8 cellular contexts compared by ENCODE assay signal in the genomic region with DNA sequence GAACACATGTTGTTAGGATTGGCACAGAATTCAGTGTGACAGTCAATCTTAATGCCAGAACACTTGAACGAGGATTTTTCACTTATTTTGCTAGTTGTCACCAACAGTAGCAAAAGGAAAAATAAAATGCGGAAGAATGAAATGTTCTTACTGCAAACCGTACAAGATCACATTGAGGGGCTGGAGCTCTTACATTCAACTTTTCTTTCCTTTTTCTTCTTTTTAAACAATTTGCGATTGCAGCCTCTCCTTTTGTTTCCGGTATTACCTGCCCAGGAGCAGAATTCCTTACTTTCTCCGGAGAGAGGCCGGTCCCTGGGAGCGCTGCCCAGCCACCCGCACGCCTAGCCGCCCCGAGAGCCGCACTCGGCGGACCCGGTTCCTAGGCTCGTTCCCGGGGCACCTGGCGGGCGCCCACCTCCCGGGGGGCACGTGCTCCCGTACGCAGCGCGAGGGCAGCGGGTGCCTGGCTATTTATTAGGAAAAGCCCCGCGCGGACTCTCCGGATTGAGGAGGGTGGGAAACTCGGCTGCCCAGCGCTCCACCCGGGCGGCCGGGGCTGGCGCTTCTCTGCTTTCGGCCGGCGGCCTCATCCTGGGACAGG. TPM values are rescaled to one million over a fixed set of nuclear protein-coding genes. Genes with fewer than 3 reads are reported as not detected.
DNase-seq lines count a peak whose midpoint lies in the region; ATAC-seq and TF ChIP-seq lines count a peak whose summit lies in the region.

No MANE protein-coding gene starts in this region.

- H3K4me1 ChIP-seq in mesendoderm (ENCODE audit: control insufficient read depth, low read depth, low read length) (peaks cover 6% of the 10 kb centered on the region), vagina (peaks cover 36% of the 10 kb centered on the region)

- H3K27ac ChIP-seq in mesendoderm (ENCODE audit: low read depth, low read length) (peak overlapping the region; percentile 94), vagina (peak overlapping the region; percentile 99)

- TF ChIP-seq CTCF in cardiac fibroblast (IDR thresholded peaks at IDR 0.05; ENCODE audit: low read depth, low read length) (no peak), vagina (IDR thresholded peaks at IDR 0.05) (no peak)

- no peak overlapping the region for H2BK5ac ChIP-seq in mesendoderm (ENCODE audit: low read length)

- peak; percentile 29 to 46 for DNase-seq in AML-193 (lab: John Stamatoyannopoulos, UW)
- peak; percentile 44 for DNase-seq in MV-4-11 (lab: John Stamatoyannopoulos, UW)
- peak in 1 of 2 donors; percentile 39 for DNase-seq in cardiac fibroblast (ENCODE audit: low read depth in 2 of 2)
- DNase-seq in mesendoderm = no peak
- DNase-seq in vagina (ENCODE audit: extremely low spot score in 2 of 2) = no peak
- no peak for DNase-seq in activated gamma-delta T cell (lab: John Stamatoyannopoulos, UW)
- DNase-seq in midbrain (lab: John Stamatoyannopoulos, UW) = no peak

- WGBS in mesendoderm (ENCODE audit: extremely low coverage, insufficient coverage, low lambda C conversion rate) = no CpG with 5 or more reads among the region's 40 CpGs

- H3K23ac ChIP-seq in mesendoderm (ENCODE audit: low read length) = no peak overlapping the region

- peak overlapping the region; percentile 81 for H3K9ac ChIP-seq in mesendoderm (ENCODE audit: low read length)

- no peaks in the 10 kb centered on the region for H3K9me3 ChIP-seq in vagina

- peak in 1 of 2 donors; percentile 29 for TF ChIP-seq POLR2A in vagina (IDR thresholded peaks at IDR 0.05)

- intact Hi-C loops in vagina (cut with DNase I) = no loop called here

- peak; percentile 2 for ATAC-seq in GM19467 (IDR thresholded peaks at IDR 0.05; ENCODE audit: unreplicated experiment)

- no peak overlapping the region for H4K8ac ChIP-seq in mesendoderm (ENCODE audit: low read depth, low read length)

- H3K36me3 ChIP-seq in mesendoderm (ENCODE audit: control insufficient read depth, insufficient read depth, low read length) = no peaks in the 10 kb centered on the region
- no peaks in the 10 kb centered on the region for H3K36me3 ChIP-seq in vagina

- peak overlapping the region; percentile 64 to 71 for H3K4me3 ChIP-seq in cardiac fibroblast (replicated peaks in 1 of 2; ENCODE audit: low read depth in 2 of 2, low read length in 2 of 2)
- H3K4me3 ChIP-seq in mesendoderm (ENCODE audit: low read length) = peak overlapping the region; percentile 77
- H3K4me3 ChIP-seq in vagina = peak overlapping the region; percentile 71 to 80

- no peak overlapping the region for H4K5ac ChIP-seq in mesendoderm (ENCODE audit: low read length)

- H3K79me1 ChIP-seq in mesendoderm (ENCODE audit: low read length) = peaks cover 18% of the 10 kb centered on the region

- no peak overlapping the region for H2BK15ac ChIP-seq in mesendoderm (replicated peaks; ENCODE audit: low read depth)

- H2AK5ac ChIP-seq in mesendoderm (ENCODE audit: low read length) = no peak overlapping the region

- H2BK120ac ChIP-seq in mesendoderm (ENCODE audit: low read depth, low read length) = no peak overlapping the region

- peak overlapping the region; percentile 99 for H3K18ac ChIP-seq in mesendoderm (ENCODE audit: low read length)

- peak overlapping the region; percentile 77 for H3K4me2 ChIP-seq in mesendoderm (ENCODE audit: low read length)

- peak overlapping the region; percentile 92 for H3K56ac ChIP-seq in mesendoderm (ENCODE audit: low read length)

- H3K27me3 ChIP-seq in mesendoderm (ENCODE audit: insufficient read depth, low read length, poor library complexity) (no peaks in the 10 kb centered on the region), vagina (no peaks in the 10 kb centered on the region)

- H3K79me2 ChIP-seq in mesendoderm (ENCODE audit: control insufficient read depth, insufficient read depth, low read length) = peaks cover 32% of the 10 kb centered on the region

- H3K4ac ChIP-seq in mesendoderm (ENCODE audit: low read depth, low read length) = peak overlapping the region; percentile 98

RNA-seq across cellular contexts. Expression of a gene that starts 1.2 kb away (rescaled TPM):
- polyA plus RNA-seq in mesendoderm (2013, experiment 1 of 2) = 195 TPM
- polyA plus RNA-seq in mesendoderm (2013, experiment 2 of 2) = 199 TPM
- total RNA-seq in vagina = 62.9 TPM

Comparison
In these comparisons a context has a peak if more than half of its experiments do, and no peak if none do; other contexts are left out.
1. DNase-seq: peak in AML-193 (2 of 2) and MV-4-11 (single experiment); none in mesendoderm (single experiment), vagina (0 of 2), activated gamma-delta T cell (single experiment) and midbrain (single experiment).
2. Peak in every context shown above with its lines, with median percentiles within 50 percentile points of each other: H3K4me3 ChIP-seq.